In genomic region chr2:131105950-131106801, GRCh38 we compare ENCODE assay signal across 8 cellular contexts. TPM values are rescaled to one million over a fixed set of nuclear protein-coding genes. Genes with fewer than 3 reads are reported as not detected.
DNase-seq lines count a peak whose midpoint lies in the region; ATAC-seq and TF ChIP-seq lines count a peak whose summit lies in the region.

No MANE protein-coding gene starts in this region.

- peak; percentile 69 for DNase-seq in SIG-M5 treated with dmso at 0.1 percent for 504 hours (lab: John Stamatoyannopoulos, UW; ENCODE audit: unreplicated experiment)
- DNase-seq in SIG-M5 (lab: John Stamatoyannopoulos, UW) = no peak
- peak; percentile 26 for DNase-seq in NCI-H146 treated with DMSO at 0.1 percent for 48 hours (lab: John Stamatoyannopoulos, UW; ENCODE audit: unreplicated experiment)
- DNase-seq in activated T-cell treated with anti-CD3 and anti-CD28 coated beads for 4 hours = peak; percentile 46
- DNase-seq in fibroblast of the aortic adventitia (ENCODE audit: low read depth) = peak; percentile 44

- no peaks in the 10 kb centered on the region for H3K36me3 ChIP-seq in neuron (ENCODE audit: insufficient read depth, low read length)
- H3K36me3 ChIP-seq in urinary bladder (ENCODE audit: insufficient read depth) = no peaks in the 10 kb centered on the region

- H2AFZ ChIP-seq in neuron (ENCODE audit: low read depth, low read length) = peak overlapping the region; percentile 92

- peak overlapping the region; percentile 95 for H3K4me3 ChIP-seq in fibroblast of the aortic adventitia (ENCODE audit: low read depth, low read length)
- peak overlapping the region; percentile 72 for H3K4me3 ChIP-seq in neuron (ENCODE audit: low read length)
- peak overlapping the region; percentile 96 for H3K4me3 ChIP-seq in urinary bladder (ENCODE audit: low read depth, low read length)

- peak; percentile 36 for ATAC-seq in HG02610 (IDR thresholded peaks at IDR 0.05; ENCODE audit: unreplicated experiment)

- 4% methylated on average over 19 of the region's 19 CpGs for WGBS in urinary bladder

- H3K27me3 ChIP-seq in neuron (ENCODE audit: insufficient read depth, low read length) = no peaks in the 10 kb centered on the region

- peak overlapping the region; percentile 91 for H3K27ac ChIP-seq in urinary bladder (ENCODE audit: low read depth)

- no peak for TF ChIP-seq CTCF in fibroblast of the aortic adventitia (IDR thresholded peaks at IDR 0.05; ENCODE audit: insufficient read depth, low read length)

- H3K9me3 ChIP-seq in neuron (ENCODE audit: low read length) = no peaks in the 10 kb centered on the region

- H3K4me1 ChIP-seq in neuron (ENCODE audit: insufficient read depth, low read length) (peaks cover 19% of the 10 kb centered on the region), urinary bladder (ENCODE audit: insufficient read depth) (no peaks in the 10 kb centered on the region)

RNA-seq across cellular contexts. Expression of gene PLEKHB2, which starts 1.0 kb away (rescaled TPM):
- total RNA-seq in fibroblast of the aortic adventitia (ENCODE audit: low replicate concordance) (43.3 and 57.0 TPM in 2 replicates), urinary bladder (40.4 TPM)
- 27.1 TPM for polyA plus RNA-seq in urinary bladder

RNA-seq across cellular contexts. Expression of gene FAM168B, which starts 12.9 kb away (rescaled TPM):
- total RNA-seq in fibroblast of the aortic adventitia (ENCODE audit: low replicate concordance) = 47.8 and 114 TPM in 2 replicates
- total RNA-seq in urinary bladder = 71.9 TPM
- 120 TPM for polyA plus RNA-seq in urinary bladder
